33 cellular contexts compared by ENCODE assay signal in the genomic region with DNA sequence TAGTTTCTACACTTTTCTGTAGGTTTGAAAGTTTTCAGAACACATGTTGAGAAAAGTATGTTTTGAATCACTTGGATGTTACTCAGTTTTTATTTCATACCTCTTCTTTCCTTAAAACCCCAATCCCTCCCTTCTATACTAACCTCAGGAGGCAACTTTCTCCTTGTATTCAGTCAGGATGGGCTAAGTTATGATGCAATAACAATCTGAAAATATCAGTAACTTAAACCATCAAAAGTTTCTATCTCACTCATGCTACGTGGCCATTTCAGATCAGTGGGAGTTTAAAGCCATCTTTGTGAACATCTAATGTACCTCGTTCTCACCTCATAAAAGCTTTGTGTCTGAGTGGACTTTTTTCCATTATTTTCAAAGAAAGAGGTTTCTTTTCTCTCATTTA.
"Had no signal": no experiment of that assay in that cellular context is flagged by ENCODE, and none has a peak within 500 bp of the region (broad histone marks: within the 10 kb centered on the region; RNA-seq: fewer than 3 reads in every experiment).

No MANE protein-coding gene starts in this region.

- ATAC-seq: activated naive CD4-positive, alpha-beta T cell treated with anti-CD3 and anti-CD28 coated beads, Interleukin-2, amount 50 U/mL, for 72 hours; activated naive CD8-positive, alpha-beta T cell treated with anti-CD3 and anti-CD28 coated beads, Interleukin-2, amount 50 U/mL, for 24 hours; activated T-cell treated with anti-CD3 and anti-CD28 coated beads, Interleukin-2, amount 50 U/mL, for 4 hours; activated T-cell treated with anti-CD3 and anti-CD28 coated beads, Interleukin-2, amount 50 U/mL, for 72 hours; activated T-helper 17 cell treated with anti-CD3 and anti-CD28 coated beads, Interleukin-2, amount 50 U/mL, for 72 hours; body of pancreas had no signal

- H3K36me3 ChIP-seq: adrenal gland, ascending aorta, brain microvascular endothelial cell, breast epithelium, cardiac muscle cell had no signal

- FAIRE-seq: astrocyte, bronchial epithelial cell had no signal

- DNase-seq: activated effector memory CD4-positive, alpha-beta T cell treated with anti-CD3 and anti-CD28 coated beads, Interleukin-2, amount 50 U/mL, for 16 hours; activated effector memory CD4-positive, alpha-beta T cell treated with Interleukin-2 at 50 U/mL for 16 hours; activated gamma-delta T cell; activated gamma-delta T cell treated with Interleukin-2 at 50 U/mL for 16 hours; activated naive CD4-positive, alpha-beta T cell; activated naive CD4-positive, alpha-beta T cell treated with anti-CD3 and anti-CD28 coated beads for 36 hours; activated naive CD4-positive, alpha-beta T cell treated with anti-CD3 and anti-CD28 coated beads, Interleukin-2, amount 10 ng/mL, durations not matched to agents 7 days and 5 days; activated naive CD4-positive, alpha-beta T cell treated with anti-CD3 and anti-CD28 coated beads, Interleukin-2, amount 50 U/mL, for 16 hours; activated naive CD4-positive, alpha-beta T cell treated with Interleukin-2 at 50 U/mL for 16 hours; activated naive CD8-positive, alpha-beta T cell treated with anti-CD3 and anti-CD28 coated beads for 36 hours; activated naive CD8-positive, alpha-beta T cell treated with anti-CD3 and anti-CD28 coated beads, Interleukin-2, amount 10 ng/mL, durations not matched to agents 7 days and 5 days; activated naive CD8-positive, alpha-beta T cell treated with anti-CD3 and anti-CD28 coated beads, Interleukin-2, amount 50 U/mL, for 24 hours; activated T-cell treated with anti-CD3 and anti-CD28 coated beads, Interleukin-2, amount 50 U/mL, for 24 hours; activated T-cell treated with anti-CD3 and anti-CD28 coated beads, Interleukin-2, amount 50 U/mL, for 4 hours; activated T-cell treated with anti-CD3 and anti-CD28 coated beads, Interleukin-2, amount 50 U/mL, for 48 hours; activated T-cell treated with anti-CD3 and anti-CD28 coated beads, Interleukin-2, amount 50 U/mL, for 72 hours; adrenal gland; amniotic stem cell; amygdala; anterior cingulate cortex; aorta; body of pancreas; brain microvascular endothelial cell; caudate nucleus; central memory CD4-positive, alpha-beta T cell; cerebellar nuclear complex had no signal

- H3K27me3 ChIP-seq: ascending aorta, brain microvascular endothelial cell, breast epithelium, cardiac muscle cell had no signal

- H3K4me3 ChIP-seq: adrenal gland, ascending aorta, body of pancreas, breast epithelium, cardiac muscle cell had no signal

- H3K4me1 ChIP-seq: adrenal gland, ascending aorta, body of pancreas, breast epithelium had no signal

- H3K27ac ChIP-seq: adrenal gland, ascending aorta, body of pancreas, brain microvascular endothelial cell, breast epithelium, cardiac muscle cell had no signal

- H3K9me3 ChIP-seq: adrenal gland, ascending aorta, body of pancreas, breast epithelium had no signal
